In the genomic region with DNA sequence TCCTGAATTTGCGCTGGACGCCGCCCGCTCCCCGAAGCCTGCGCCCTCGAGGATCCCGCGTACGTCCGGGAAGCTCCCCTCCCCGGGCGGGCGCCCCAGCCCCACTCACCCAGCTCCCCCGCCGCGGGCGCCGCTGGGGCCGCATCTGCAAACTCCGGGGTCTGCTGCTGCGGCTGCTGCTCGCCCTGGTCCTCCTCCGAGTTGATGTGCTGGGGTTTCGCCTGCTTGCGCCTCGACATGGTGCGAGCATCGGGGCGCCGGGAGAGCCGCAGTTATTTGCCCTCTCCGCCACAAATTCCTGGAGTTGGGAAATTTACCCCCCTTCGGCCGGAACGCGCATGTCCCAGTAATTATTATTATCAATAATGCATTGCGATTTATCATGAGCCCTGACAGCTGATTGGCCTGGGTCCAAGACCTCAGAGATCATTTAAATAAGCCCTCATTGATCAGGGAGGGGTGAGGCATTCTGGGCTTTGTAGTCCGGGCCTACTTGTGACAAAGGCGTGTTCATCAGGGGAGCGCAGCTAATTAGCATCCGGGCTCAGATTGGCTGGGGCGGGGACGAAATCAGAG, we compare ENCODE assay signal across 8 cellular contexts. TPM values are rescaled to one million over a fixed set of nuclear protein-coding genes. Genes with fewer than 3 reads are reported as not detected.
DNase-seq lines count a peak whose midpoint lies in the region; ATAC-seq and TF ChIP-seq lines count a peak whose summit lies in the region.

A gene (minus strand): TSS at position 352 of the 576 bp plus-strand sequence. CDS start 113 bp downstream, at position 239.

- DNase-seq in D341Med (ENCODE audit: low spot score) (peak; percentile 42), RPMI7951 (ENCODE audit: low read depth) (peak; percentile 70), fibroblast of the aortic adventitia (ENCODE audit: low read depth) (peak; percentile 8), psoas muscle (no peak), COLO668 (lab: John Stamatoyannopoulos, UW; ENCODE audit: unreplicated experiment) (no peak), HUDEP-2 (lab: John Stamatoyannopoulos, UW; ENCODE audit: unreplicated experiment in 76 of 76) (no peak)
- no peak for DNase-seq in activated CD4-positive, CD25-positive, alpha-beta regulatory T cell (lab: John Stamatoyannopoulos, UW)

- H3K4me3 ChIP-seq in fibroblast of the aortic adventitia (ENCODE audit: low read depth, low read length) (peak within 1 kb of the TSS; percentile 58), psoas muscle (peak within 1 kb of the TSS; percentile 53)

- intact Hi-C loops in psoas muscle (cut with DNase I), result loop anchor here in 1 of 2 donors (10.0 kb wide), 1 partner anchor 153 kb away; no protein-coding TSS in a partner anchor

- peaks cover 3 to 55% (median 21%) of the 10 kb centered on the region in 3 donors for H3K27me3 ChIP-seq in psoas muscle (ENCODE audit: insufficient read depth in 3 of 3, low read length in 2 of 3)

- TF ChIP-seq CTCF in fibroblast of the aortic adventitia (IDR thresholded peaks at IDR 0.05; ENCODE audit: insufficient read depth, low read length) (no peak), psoas muscle (IDR thresholded peaks at IDR 0.05) (no peak)

- ATAC-seq in psoas muscle (no peak), GM18520 (IDR thresholded peaks at IDR 0.05; ENCODE audit: unreplicated experiment) (no peak)

- no peaks in the 10 kb centered on the region for H3K9me3 ChIP-seq in psoas muscle

- H3K4me1 ChIP-seq in psoas muscle, result peaks cover 8% of the 10 kb centered on the region

- H3K36me3 ChIP-seq in psoas muscle (ENCODE audit: insufficient read depth in 1 of 2, low read depth in 1 of 2), result no peaks in the 10 kb centered on the region

- 11 to 15% (median 11%) methylated on average over 37 to 44 of the region's 44 CpGs for WGBS in psoas muscle, 3 donors

- H3K27ac ChIP-seq in psoas muscle, result no peak within 1 kb of the TSS

RNA-seq across cellular contexts. Expression of the gene that starts here (rescaled TPM):
- total RNA-seq in RPMI7951 (2014; rRNA removed; shearing (Covaris generic)), result 2.3 and 2.5 TPM in 2 replicates
- total RNA-seq in fibroblast of the aortic adventitia (ENCODE audit: low replicate concordance) (0.36 and 4.1 TPM in 2 replicates), psoas muscle (not detected)
- polyA plus RNA-seq in psoas muscle, result not detected

Comparison
In these comparisons a context has a peak if more than half of its experiments do, and no peak if none do; other contexts are left out.
1. DNase-seq: peak in D341Med (single experiment), RPMI7951 (single experiment) and fibroblast of the aortic adventitia (single experiment); none in psoas muscle (0 of 2), activated CD4-positive, CD25-positive, alpha-beta regulatory T cell (0 of 4), COLO668 (single experiment) and HUDEP-2 (0 of 76).